ENCODE assay signal across 2 cellular contexts in the genomic region with DNA sequence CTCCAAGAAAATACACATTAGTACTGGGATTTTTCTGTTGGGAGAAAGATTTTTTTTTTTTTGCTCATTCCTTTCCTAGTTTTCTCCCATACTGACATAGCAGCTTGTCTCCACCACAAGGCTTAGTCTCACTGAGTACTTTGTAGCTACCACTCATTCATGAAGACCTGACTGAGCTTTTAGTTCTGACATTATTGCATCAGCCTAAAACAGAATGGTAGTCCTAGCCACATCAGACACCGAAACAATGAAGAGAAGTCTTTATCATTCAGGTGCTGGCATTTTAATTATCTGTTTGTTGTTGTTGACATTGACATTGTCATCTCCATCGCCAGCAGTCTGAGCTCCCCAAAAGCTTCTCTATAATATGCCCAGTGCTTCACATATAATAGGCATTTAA.
TF ChIP-seq lines count a peak whose summit lies in the region.

No MANE protein-coding gene starts in this region.

TF ChIP-seq in GM23338, 12 proteins besides CTCF, POLR2A, EP300 and RAD21 (continued from another document):
- TF ChIP-seq, protein P1, sequence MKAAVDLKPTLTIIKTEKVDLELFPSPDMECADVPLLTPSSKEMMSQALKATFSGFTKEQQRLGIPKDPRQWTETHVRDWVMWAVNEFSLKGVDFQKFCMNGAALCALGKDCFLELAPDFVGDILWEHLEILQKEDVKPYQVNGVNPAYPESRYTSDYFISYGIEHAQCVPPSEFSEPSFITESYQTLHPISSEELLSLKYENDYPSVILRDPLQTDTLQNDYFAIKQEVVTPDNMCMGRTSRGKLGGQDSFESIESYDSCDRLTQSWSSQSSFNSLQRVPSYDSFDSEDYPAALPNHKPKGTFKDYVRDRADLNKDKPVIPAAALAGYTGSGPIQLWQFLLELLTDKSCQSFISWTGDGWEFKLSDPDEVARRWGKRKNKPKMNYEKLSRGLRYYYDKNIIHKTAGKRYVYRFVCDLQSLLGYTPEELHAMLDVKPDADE (IDR thresholded peaks at IDR 0.05): no peak
- TF ChIP-seq ZNF331 (CRISPR knock-in tag; IDR thresholded peaks at IDR 0.05; ENCODE audit: low read depth) (no peak), POLR2AphosphoS5 (IDR thresholded peaks at IDR 0.05; ENCODE audit: low read depth) (no peak), JUNB (IDR thresholded peaks at IDR 0.05; ENCODE audit: unreplicated experiment) (no peak)
- TF ChIP-seq, protein P2, sequence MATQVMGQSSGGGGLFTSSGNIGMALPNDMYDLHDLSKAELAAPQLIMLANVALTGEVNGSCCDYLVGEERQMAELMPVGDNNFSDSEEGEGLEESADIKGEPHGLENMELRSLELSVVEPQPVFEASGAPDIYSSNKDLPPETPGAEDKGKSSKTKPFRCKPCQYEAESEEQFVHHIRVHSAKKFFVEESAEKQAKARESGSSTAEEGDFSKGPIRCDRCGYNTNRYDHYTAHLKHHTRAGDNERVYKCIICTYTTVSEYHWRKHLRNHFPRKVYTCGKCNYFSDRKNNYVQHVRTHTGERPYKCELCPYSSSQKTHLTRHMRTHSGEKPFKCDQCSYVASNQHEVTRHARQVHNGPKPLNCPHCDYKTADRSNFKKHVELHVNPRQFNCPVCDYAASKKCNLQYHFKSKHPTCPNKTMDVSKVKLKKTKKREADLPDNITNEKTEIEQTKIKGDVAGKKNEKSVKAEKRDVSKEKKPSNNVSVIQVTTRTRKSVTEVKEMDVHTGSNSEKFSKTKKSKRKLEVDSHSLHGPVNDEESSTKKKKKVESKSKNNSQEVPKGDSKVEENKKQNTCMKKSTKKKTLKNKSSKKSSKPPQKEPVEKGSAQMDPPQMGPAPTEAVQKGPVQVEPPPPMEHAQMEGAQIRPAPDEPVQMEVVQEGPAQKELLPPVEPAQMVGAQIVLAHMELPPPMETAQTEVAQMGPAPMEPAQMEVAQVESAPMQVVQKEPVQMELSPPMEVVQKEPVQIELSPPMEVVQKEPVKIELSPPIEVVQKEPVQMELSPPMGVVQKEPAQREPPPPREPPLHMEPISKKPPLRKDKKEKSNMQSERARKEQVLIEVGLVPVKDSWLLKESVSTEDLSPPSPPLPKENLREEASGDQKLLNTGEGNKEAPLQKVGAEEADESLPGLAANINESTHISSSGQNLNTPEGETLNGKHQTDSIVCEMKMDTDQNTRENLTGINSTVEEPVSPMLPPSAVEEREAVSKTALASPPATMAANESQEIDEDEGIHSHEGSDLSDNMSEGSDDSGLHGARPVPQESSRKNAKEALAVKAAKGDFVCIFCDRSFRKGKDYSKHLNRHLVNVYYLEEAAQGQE (IDR thresholded peaks at IDR 0.05; ENCODE audit: unreplicated experiment): no peak
TF ChIP-seq in GM23338: peak in this region for 0.

TF ChIP-seq in H1, 55 proteins besides CTCF, POLR2A, EP300 and RAD21 (continued from another document):
- no peak for TF ChIP-seq RBBP5 (IDR thresholded peaks at IDR 0.05; ENCODE audit: borderline replicate concordance, low read depth, low read length)
- no peak for TF ChIP-seq JUN (IDR thresholded peaks at IDR 0.05; ENCODE audit: low read depth, low read length)
- no peak for TF ChIP-seq CBX5 (IDR thresholded peaks at IDR 0.05; ENCODE audit: low read depth, low read length)
- no peak for TF ChIP-seq ASH2L (IDR thresholded peaks at IDR 0.05; ENCODE audit: low read length)
- TF ChIP-seq SIRT6 (IDR thresholded peaks at IDR 0.05; ENCODE audit: low read length): no peak
